Comparison of ENCODE assay signal across 23 cellular contexts in the genomic region with DNA sequence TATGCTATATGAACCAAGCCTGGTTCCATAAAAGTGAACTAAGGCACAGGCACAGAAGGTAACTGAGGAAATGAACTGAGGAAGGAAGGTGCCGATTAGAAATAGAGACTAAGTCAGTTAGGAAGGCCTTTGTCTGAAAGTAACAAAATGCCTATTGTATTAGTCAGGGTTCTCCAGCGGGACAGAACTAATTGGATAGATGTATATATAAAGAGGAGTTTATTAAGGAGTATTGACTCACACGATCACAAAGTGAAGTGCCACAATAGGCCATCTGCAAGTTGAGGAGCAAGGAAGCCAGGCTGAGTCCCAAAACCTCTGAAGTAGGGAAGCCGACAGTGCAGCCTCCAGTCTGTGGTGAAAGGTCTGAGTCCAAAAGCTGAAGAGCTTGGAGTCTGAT. TPM values are rescaled to one million over a fixed set of nuclear protein-coding genes. Genes with fewer than 3 reads are reported as not detected.
"Had no signal": no experiment of that assay in that cellular context is flagged by ENCODE, and none has a peak within 500 bp of the region (broad histone marks: within the 10 kb centered on the region; RNA-seq: fewer than 3 reads in every experiment).

No MANE protein-coding gene starts in this region.

- H3K36me3 ChIP-seq: heart left ventricle, left ventricle myocardium inferior, spleen, suprapubic skin, tibial artery, upper lobe of right lung had no signal

- H3K4me3 ChIP-seq: body of pancreas, dorsolateral prefrontal cortex, heart left ventricle, left ventricle myocardium inferior, psoas muscle, spleen, suprapubic skin, tibial artery, upper lobe of right lung had no signal

- H3K9me3 ChIP-seq: body of pancreas, heart left ventricle, left ventricle myocardium inferior, psoas muscle, spleen, suprapubic skin, tibial artery, upper lobe of right lung had no signal

- H3K27me3 ChIP-seq: body of pancreas, upper lobe of right lung had no signal

- H3K4me1 ChIP-seq: body of pancreas, left ventricle myocardium inferior, parathyroid adenoma, psoas muscle, spleen, suprapubic skin, tibial artery, upper lobe of right lung had no signal

- DNase-seq: activated B cell treated with CpG ODN at 0.5 μM for 24 hours; activated CD4-positive, alpha-beta T cell treated with anti-CD3 and anti-CD28 coated beads, Interleukin-2, amount 50 U/mL, for 1 hour; activated CD8-positive, alpha-beta T cell treated with anti-CD3 and anti-CD28 coated beads for 36 hours; activated naive CD8-positive, alpha-beta T cell treated with anti-CD3 and anti-CD28 coated beads, Interleukin-2, amount 50 U/mL, for 24 hours; activated T-cell treated with anti-CD3 and anti-CD28 coated beads, Interleukin-2, amount 50 U/mL, for 4 hours; amygdala; body of pancreas; dorsolateral prefrontal cortex; effector memory CD8-positive, alpha-beta T cell; heart left ventricle; left ventricle myocardium inferior; naive thymus-derived CD4-positive, alpha-beta T cell; nucleus accumbens; psoas muscle; right cardiac atrium; spleen; stimulated activated naive CD4-positive, alpha-beta T cell; T-helper 2 cell; tibial artery; upper lobe of right lung had no signal

- H3K9ac ChIP-seq: parathyroid adenoma had no signal

- H2AFZ ChIP-seq: parathyroid adenoma had no signal

- H3K27ac ChIP-seq: body of pancreas, dorsolateral prefrontal cortex, heart left ventricle, left ventricle myocardium inferior, parathyroid adenoma, psoas muscle, spleen, suprapubic skin, tibial artery, upper lobe of right lung had no signal

RNA-seq across cellular contexts. Expression of gene PLXNA4, which starts 13.9 kb away (rescaled TPM):
- total RNA-seq: activated B cell treated with CpG ODN at 0.5 μM for 24 hours, fibroblast of villous mesenchyme had no signal
